ENCODE assay signal across 9 cellular contexts in the genomic region with DNA sequence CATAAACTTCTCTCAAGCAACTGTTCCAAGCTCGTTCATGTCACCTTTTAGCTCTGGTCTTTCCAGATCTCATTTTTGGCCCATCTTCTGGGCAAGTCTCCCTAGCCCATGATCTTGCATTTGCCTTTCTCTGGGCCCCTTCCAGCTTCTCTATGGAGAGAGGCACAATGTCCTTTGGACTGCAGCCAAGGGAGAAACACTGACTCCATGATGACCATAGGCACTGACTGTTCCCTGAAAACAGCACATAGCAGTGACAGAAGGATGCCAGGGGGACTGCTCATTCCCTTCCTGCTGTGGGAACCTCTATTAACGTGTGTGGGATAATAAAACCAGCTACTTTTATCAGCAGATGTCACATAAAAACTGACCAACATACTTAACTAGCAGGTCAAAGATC.
DNase-seq lines count a peak whose midpoint lies in the region; ATAC-seq, FAIRE-seq and TF ChIP-seq lines count a peak whose summit lies in the region.
"Had no signal": no experiment of that assay in that cellular context is flagged by ENCODE, and none has a peak within 500 bp of the region (broad histone marks: within the 10 kb centered on the region; RNA-seq: fewer than 3 reads in every experiment).

No MANE protein-coding gene starts in this region.

- no peaks in the 10 kb centered on the region for H3K4me1 ChIP-seq in kidney (ENCODE audit: control insufficient read depth in 1 of 2, insufficient read depth in 1 of 2, low read depth in 1 of 2, low read length in 2 of 2)

- no peaks in the 10 kb centered on the region for H3K9me3 ChIP-seq in kidney (ENCODE audit: control insufficient read depth in 1 of 2, low read length in 2 of 2)

- no peak for ATAC-seq in HG02642 (IDR thresholded peaks at IDR 0.05; ENCODE audit: poor library complexity, unreplicated experiment)
- no peak for ATAC-seq in GM21515 (IDR thresholded peaks at IDR 0.05; ENCODE audit: unreplicated experiment)

- H3K4me3 ChIP-seq in choroid plexus epithelial cell (ENCODE audit: low read depth, low read length) (no peak overlapping the region), kidney (ENCODE audit: low read length in 2 of 2) (no peak overlapping the region)

- no peak overlapping the region for H3K9ac ChIP-seq in kidney (ENCODE audit: low read length in 2 of 2)

- DNase-seq in SHP77 (lab: John Stamatoyannopoulos, UW): peak; percentile 3 to 45
- DNase-seq in SHP77 treated with DMSO at 0.1 percent for 48 hours (lab: John Stamatoyannopoulos, UW): no peak
- peak; percentile 76 for DNase-seq in choroid plexus epithelial cell (ENCODE audit: low read depth)
- peak; percentile 11 for DNase-seq in midbrain (lab: John Stamatoyannopoulos, UW)
- DNase-seq in kidney: no peak
- no peak for DNase-seq in stimulated activated CD8-positive, alpha-beta memory T cell treated with anti-CD3 and anti-CD28 coated beads, Interleukin-4, amount 100 ng/mL, for 48 hours
- DNase-seq: effector CD4-positive, alpha-beta T cell had no signal

- TF ChIP-seq CTCF in choroid plexus epithelial cell (conservative IDR thresholded peaks at IDR 0.05; ENCODE audit: low read depth, low read length): no peak
- TF ChIP-seq CTCF in kidney (IDR thresholded peaks at IDR 0.05; ENCODE audit: borderline replicate concordance, extremely low read depth, insufficient read depth): no peak

- no peaks in the 10 kb centered on the region for H3K36me3 ChIP-seq in kidney (ENCODE audit: control insufficient read depth in 1 of 2, insufficient read depth in 2 of 2, low read length in 2 of 2)

- no peak for FAIRE-seq in kidney (lab: Jason Lieb, UNC)

- intact Hi-C loops in kidney (cut with DNase I): no loop called here

- H3K27ac ChIP-seq in kidney (ENCODE audit: low read depth in 2 of 2, low read length in 2 of 2): no peak overlapping the region

Comparison
In these comparisons a context has a peak if more than half of its experiments do, and no peak if none do; other contexts are left out.
1. DNase-seq: peak in SHP77 (2 of 2), choroid plexus epithelial cell (single experiment) and midbrain (single experiment); none in SHP77 treated with DMSO at 0.1 percent for 48 hours (single experiment), kidney (single experiment) and stimulated activated CD8-positive, alpha-beta memory T cell treated with anti-CD3 and anti-CD28 coated beads, Interleukin-4, amount 100 ng/mL, for 48 hours (single experiment).